20 cellular contexts compared by ENCODE assay signal in the genomic region with DNA sequence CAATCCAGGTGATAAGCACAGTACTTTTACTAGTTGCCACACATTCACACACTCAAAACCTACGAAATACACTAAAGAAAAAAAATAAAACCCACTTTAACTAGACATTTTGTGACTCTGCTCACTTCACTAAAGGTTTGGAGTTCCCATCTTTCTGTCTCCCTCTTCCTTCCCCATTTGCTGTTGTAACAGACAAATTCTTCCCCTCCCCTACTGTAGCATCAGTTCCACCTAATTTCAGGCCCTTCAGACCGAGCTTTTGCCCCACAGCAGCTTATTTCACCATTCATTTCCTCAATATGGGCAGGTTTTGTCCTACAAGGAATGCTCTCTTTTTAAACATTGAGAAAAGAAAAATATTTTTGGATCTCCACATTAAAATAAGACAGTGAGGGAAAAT. TPM values are rescaled to one million over a fixed set of nuclear protein-coding genes. Genes with fewer than 3 reads are reported as not detected.
"Had no signal": no experiment of that assay in that cellular context is flagged by ENCODE, and none has a peak within 500 bp of the region (broad histone marks: within the 10 kb centered on the region; RNA-seq: fewer than 3 reads in every experiment).

No MANE protein-coding gene starts in this region.

- DNase-seq: effector memory CD4-positive, alpha-beta T cell; heart right ventricle; hypothalamus; kidney glomerular epithelial cell; mammary epithelial cell; naive thymus-derived CD4-positive, alpha-beta T cell; nephron progenitor cell; psoas muscle; retina; right lobe of liver; stimulated activated CD4-positive, alpha-beta T cell treated with anti-CD3 and anti-CD28 coated beads, Interleukin-4, amount 100 ng/mL, for 1 hour; stimulated activated CD8-positive, alpha-beta memory T cell treated with anti-CD3 and anti-CD28 coated beads, Interleukin-4, amount 100 ng/mL, for 48 hours; stimulated activated naive CD8-positive, alpha-beta T cell treated with anti-CD3 and anti-CD28 coated beads, Interleukin-15, Interleukin-2, amounts not matched to agents 100 U/mL and 50 U/mL, for 24 hours; thyroid gland; upper lobe of left lung; uterus had no signal

- H3K4me1 ChIP-seq: heart right ventricle, psoas muscle, right lobe of liver, suprapubic skin, thyroid gland, upper lobe of left lung, uterus had no signal

- H3K9me3 ChIP-seq: heart right ventricle, neutrophil, psoas muscle, right lobe of liver, suprapubic skin, thyroid gland, upper lobe of left lung, uterus had no signal

- H3K27ac ChIP-seq: heart right ventricle, neutrophil, psoas muscle, right lobe of liver, suprapubic skin, thyroid gland, upper lobe of left lung, uterus had no signal

- H3K36me3 ChIP-seq: heart right ventricle, neutrophil, right lobe of liver, suprapubic skin, thyroid gland, upper lobe of left lung, uterus had no signal

- H3K36me3 Mint-ChIP-seq: naive thymus-derived CD4-positive, alpha-beta T cell; stimulated activated effector memory CD8-positive, alpha-beta T cell treated with anti-CD3 and anti-CD28 coated beads, Interleukin-12 subunit alpha, Interleukin-12 subunit beta, amount 100 ng/mL, for 72 hours had no signal

- H3K9me3 Mint-ChIP-seq: nephron progenitor cell had no signal

- H3K4me1 Mint-ChIP-seq: naive thymus-derived CD4-positive, alpha-beta T cell; stimulated activated effector memory CD8-positive, alpha-beta T cell treated with anti-CD3 and anti-CD28 coated beads, Interleukin-12 subunit alpha, Interleukin-12 subunit beta, amount 100 ng/mL, for 72 hours had no signal

- H3K4me3 ChIP-seq: heart right ventricle, psoas muscle, right lobe of liver, suprapubic skin, thyroid gland, upper lobe of left lung, uterus had no signal

- H3K27me3 ChIP-seq: neutrophil, right lobe of liver, suprapubic skin, thyroid gland, upper lobe of left lung, uterus had no signal

- H3K27ac Mint-ChIP-seq: naive thymus-derived CD4-positive, alpha-beta T cell; nephron progenitor cell; stimulated activated effector memory CD8-positive, alpha-beta T cell treated with anti-CD3 and anti-CD28 coated beads, Interleukin-12 subunit alpha, Interleukin-12 subunit beta, amount 100 ng/mL, for 72 hours had no signal

- H3K4me3 Mint-ChIP-seq: naive thymus-derived CD4-positive, alpha-beta T cell; nephron progenitor cell; stimulated activated effector memory CD8-positive, alpha-beta T cell treated with anti-CD3 and anti-CD28 coated beads, Interleukin-12 subunit alpha, Interleukin-12 subunit beta, amount 100 ng/mL, for 72 hours had no signal

- ATAC-seq: esophagus mucosa; heart right ventricle; naive thymus-derived CD4-positive, alpha-beta T cell; psoas muscle; right lobe of liver; stimulated activated effector memory CD8-positive, alpha-beta T cell treated with anti-CD3 and anti-CD28 coated beads, Interleukin-12 subunit alpha, Interleukin-12 subunit beta, amount 100 ng/mL, for 72 hours; stimulated activated naive CD8-positive, alpha-beta T cell treated with anti-CD3 and anti-CD28 coated beads, Interleukin-15, Interleukin-2, amounts not matched to agents 100 U/mL and 50 U/mL, for 24 hours had no signal

RNA-seq across cellular contexts. Expression of a gene that starts 31.3 kb away (rescaled TPM):
- total RNA-seq: naive thymus-derived CD4-positive, alpha-beta T cell had no signal
- polyA plus RNA-seq: naive thymus-derived CD4-positive, alpha-beta T cell had no signal
